Comparison of ENCODE assay signal across 1 cellular context in the genomic region with DNA sequence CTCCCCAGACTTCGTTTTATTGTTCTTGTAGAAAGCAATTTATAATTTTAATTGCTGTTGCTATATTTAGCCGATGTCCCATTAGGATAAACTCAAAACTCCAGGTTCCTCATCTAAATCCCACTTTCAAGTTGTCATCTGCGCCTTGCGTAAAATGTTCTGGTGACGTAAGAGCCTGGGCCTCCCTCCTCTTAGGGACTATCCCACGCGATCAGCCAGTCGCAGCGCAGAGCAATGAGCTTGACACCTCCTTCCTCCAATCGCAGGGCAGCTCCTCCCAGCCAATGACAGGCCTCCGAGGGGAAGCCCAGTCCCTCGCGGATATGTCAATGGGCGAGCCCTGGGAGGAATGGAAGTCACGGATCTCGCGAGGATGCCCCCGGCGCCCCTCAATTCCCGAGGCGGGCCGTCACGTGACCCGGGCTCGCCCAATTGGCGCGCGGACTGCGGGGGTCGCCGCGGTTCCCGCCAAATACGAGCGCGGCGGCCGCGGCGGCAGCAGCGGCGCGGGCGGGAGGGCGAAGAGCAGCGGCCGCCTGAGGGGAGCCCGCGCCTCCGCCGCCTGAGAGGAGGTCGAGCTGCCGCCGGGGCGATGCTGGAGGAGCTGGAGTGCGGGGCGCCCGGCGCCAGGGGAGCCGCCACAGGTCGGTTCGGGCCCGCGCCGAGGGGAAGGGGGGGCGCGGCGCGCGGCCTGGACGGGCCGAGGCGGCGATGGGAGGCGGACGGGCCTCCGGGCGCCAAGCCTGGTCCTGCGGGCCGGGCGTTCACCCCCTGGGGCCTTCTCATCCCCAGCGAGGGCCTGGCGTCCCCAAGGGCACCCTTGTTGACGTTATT.
TF ChIP-seq lines count a peak whose summit lies in the region.

TSS of gene CHAF1A (plus strand) at position 470 of the 834 bp plus-strand sequence. CDS start at position 593, 123 bp downstream.

TF ChIP-seq in HEK293, 187 proteins besides CTCF, POLR2A, EP300 and RAD21 (continued from another document):
- TF ChIP-seq ZNF692 (tag by site-specific recombination; IDR thresholded peaks at IDR 0.05), result 0 out of 2 replicates have a peak, but pooled peaks have one; percentile 48
- TF ChIP-seq, protein P1, sequence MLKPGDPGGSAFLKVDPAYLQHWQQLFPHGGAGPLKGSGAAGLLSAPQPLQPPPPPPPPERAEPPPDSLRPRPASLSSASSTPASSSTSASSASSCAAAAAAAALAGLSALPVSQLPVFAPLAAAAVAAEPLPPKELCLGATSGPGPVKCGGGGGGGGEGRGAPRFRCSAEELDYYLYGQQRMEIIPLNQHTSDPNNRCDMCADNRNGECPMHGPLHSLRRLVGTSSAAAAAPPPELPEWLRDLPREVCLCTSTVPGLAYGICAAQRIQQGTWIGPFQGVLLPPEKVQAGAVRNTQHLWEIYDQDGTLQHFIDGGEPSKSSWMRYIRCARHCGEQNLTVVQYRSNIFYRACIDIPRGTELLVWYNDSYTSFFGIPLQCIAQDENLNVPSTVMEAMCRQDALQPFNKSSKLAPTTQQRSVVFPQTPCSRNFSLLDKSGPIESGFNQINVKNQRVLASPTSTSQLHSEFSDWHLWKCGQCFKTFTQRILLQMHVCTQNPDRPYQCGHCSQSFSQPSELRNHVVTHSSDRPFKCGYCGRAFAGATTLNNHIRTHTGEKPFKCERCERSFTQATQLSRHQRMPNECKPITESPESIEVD (tag by site-specific recombination; IDR thresholded peaks at IDR 0.05), result peak; percentile 57
- TF ChIP-seq, protein P2, sequence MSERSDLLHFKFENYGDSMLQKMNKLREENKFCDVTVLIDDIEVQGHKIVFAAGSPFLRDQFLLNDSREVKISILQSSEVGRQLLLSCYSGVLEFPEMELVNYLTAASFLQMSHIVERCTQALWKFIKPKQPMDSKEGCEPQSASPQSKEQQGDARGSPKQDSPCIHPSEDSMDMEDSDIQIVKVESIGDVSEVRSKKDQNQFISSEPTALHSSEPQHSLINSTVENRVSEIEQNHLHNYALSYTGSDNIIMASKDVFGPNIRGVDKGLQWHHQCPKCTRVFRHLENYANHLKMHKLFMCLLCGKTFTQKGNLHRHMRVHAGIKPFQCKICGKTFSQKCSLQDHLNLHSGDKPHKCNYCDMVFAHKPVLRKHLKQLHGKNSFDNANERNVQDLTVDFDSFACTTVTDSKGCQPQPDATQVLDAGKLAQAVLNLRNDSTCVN (tag by site-specific recombination; optimal IDR thresholded peaks at IDR 0.05), result peak; percentile 72
